In genomic region chr9:37477443-37477842, GRCh38 we compare ENCODE assay signal across 8 cellular contexts. TPM values are rescaled to one million over a fixed set of nuclear protein-coding genes. Genes with fewer than 3 reads are reported as not detected.
A peak's percentile ranks its signal among the peaks of the same experiment; 100 is the strongest.
DNase-seq lines count a peak whose midpoint lies in the region; ATAC-seq, FAIRE-seq and TF ChIP-seq lines count a peak whose summit lies in the region.
"Not testable (repeated sequence)": the region's sequence is repeated elsewhere in the genome, so short reads cannot be mapped to it uniquely, and the experiment has no call there.

No MANE protein-coding gene starts in this region.

- CTCF ChIA-PET in HCT116 (lab: Charles Lee), result not testable (repeated sequence)

- not testable (repeated sequence) for H3K27me3 ChIP-seq in HCT116 (ENCODE audit: insufficient read depth, low read length); OCI-LY3 (ENCODE audit: low read depth, low read length); RWPE2 (ENCODE audit: insufficient read depth, poor library complexity, severe bottlenecking); liver (ENCODE audit: control insufficient read depth in 4 of 4, insufficient read depth in 4 of 4, low read length in 3 of 4); small intestine (ENCODE audit: control insufficient read depth in 2 of 2, insufficient read depth in 2 of 2, low read length in 2 of 2)

- not testable (repeated sequence) for H3K79me2 ChIP-seq in HCT116 (ENCODE audit: insufficient read depth, low read length); OCI-LY3 (ENCODE audit: low read length)

- not testable (repeated sequence) for TF ChIP-seq CTCF in AG10803 (conservative IDR thresholded peaks at IDR 0.05; ENCODE audit: low read length); HCT116 (IDR thresholded peaks at IDR 0.05 in 2 of 3, conservative IDR thresholded peaks at IDR 0.05 in 1 of 3; ENCODE audit: borderline replicate concordance in 1 of 3, insufficient read depth in 1 of 3, low read depth in 2 of 3, low read length in 2 of 3); OCI-LY3 (IDR thresholded peaks at IDR 0.05; ENCODE audit: low read depth, low read length); RWPE2 (IDR thresholded peaks at IDR 0.05; ENCODE audit: poor library complexity, severe bottlenecking); liver (IDR thresholded peaks at IDR 0.05; ENCODE audit: low read depth, low read length, missing input control)

- not testable (repeated sequence) for TF ChIP-seq RAD21 in HCT116 (IDR thresholded peaks at IDR 0.05; ENCODE audit: low read depth); liver (IDR thresholded peaks at IDR 0.05)

- not testable (repeated sequence) for TF ChIP-seq POLR2A in HCT116 (IDR thresholded peaks at IDR 0.05; ENCODE audit: borderline replicate concordance, extremely low read depth, insufficient read depth, insufficient read length)

- not testable (repeated sequence) for H3K36me3 ChIP-seq in HCT116 (ENCODE audit: control insufficient read depth in 1 of 2, insufficient read depth in 2 of 2, low read length in 2 of 2); OCI-LY3 (replicated peaks; ENCODE audit: low read depth, low read length); RWPE2 (ENCODE audit: low read depth); liver (ENCODE audit: control insufficient read depth in 4 of 4, insufficient read depth in 3 of 4, low read depth in 1 of 4, low read length in 3 of 4); small intestine (ENCODE audit: control insufficient read depth in 2 of 2, insufficient read depth in 2 of 2, low read length in 2 of 2)

- RAD21 ChIA-PET in HCT116 (lab: Charles Lee; ENCODE audit: low non-redundant PET in 1 of 2, low total read pairs in 2 of 2, uncharacterized antibody in 2 of 2, unreplicated experiment in 2 of 2), result not testable (repeated sequence)

- not testable (repeated sequence) for H3K9me2 ChIP-seq in HCT116 (ENCODE audit: insufficient read depth)

- not testable (repeated sequence) for FAIRE-seq in small intestine (lab: Jason Lieb, UNC)

- WGBS in liver, result 76% methylated on average over 4 of the region's 4 CpGs
- WGBS in small intestine, 3 donors, result 26 to 69% (median 35%) methylated on average over 4 of the region's 4 CpGs

- not testable (repeated sequence) for H3K4me3 ChIP-seq in AG10803 (ENCODE audit: low read length); RWPE2 (ENCODE audit: severe bottlenecking); liver (ENCODE audit: low read depth in 1 of 3, low read length in 3 of 3); small intestine (ENCODE audit: low read depth in 1 of 2, low read length in 2 of 2)
- H3K4me3 ChIP-seq in HCT116 (replicated peaks in 1 of 2; ENCODE audit: low read depth in 1 of 2, low read length in 2 of 2) (peak overlapping the region; percentile 17 to 35; a peak in 3 of 4 replicates), OCI-LY3 (ENCODE audit: low read length) (0 out of 2 replicates have a peak overlapping the region, but pooled peaks have one; percentile 40)

- peak; percentile 25 for ATAC-seq in HCT116
- ATAC-seq in RWPE2 (ENCODE audit: low read depth), result not testable (repeated sequence)

- peak overlapping the region; percentile 56 for H3K9ac ChIP-seq in HCT116 (ENCODE audit: low read length)
- not testable (repeated sequence) for H3K9ac ChIP-seq in OCI-LY3 (ENCODE audit: low read length); liver (ENCODE audit: low read depth in 1 of 2, low read length in 2 of 2)

- POLR2A ChIA-PET in HCT116 (lab: Charles Lee), result not testable (repeated sequence)

- DNase-seq in AG10803 (ENCODE audit: low read depth) (peak; percentile 13), EL (peak; percentile 40), HCT116 (ENCODE audit: low read depth, low spot score) (peak; percentile 60), kidney tubule cell (ENCODE audit: low spot score) (peak; percentile 17), small intestine (peak; percentile 94)
- not testable (repeated sequence) for DNase-seq in RWPE2 (ENCODE audit: low spot score)

- BruUV-seq in HCT116 (replicated peaks; lab: Mats Ljungman, UMichigan), result not testable (repeated sequence)

- H3K4me1 ChIP-seq in HCT116 (ENCODE audit: control insufficient read depth in 1 of 2, insufficient read depth in 2 of 2, low read length in 2 of 2), result peaks cover 37 to 73% of the 10 kb centered on the region in 2 experiments
- peaks cover 16% of the 10 kb centered on the region for H3K4me1 ChIP-seq in OCI-LY3 (ENCODE audit: low read length)
- not testable (repeated sequence) for H3K4me1 ChIP-seq in RWPE2 (ENCODE audit: insufficient read depth, poor library complexity, severe bottlenecking); liver (ENCODE audit: control insufficient read depth in 4 of 4, insufficient read depth in 4 of 4, low read length in 3 of 4); small intestine (ENCODE audit: control insufficient read depth in 2 of 2, insufficient read depth in 1 of 2, low read depth in 1 of 2, low read length in 1 of 2)

- H3K9me3 ChIP-seq in HCT116 (ENCODE audit: control insufficient read depth in 1 of 2, insufficient read depth in 1 of 2, low read depth in 1 of 2, low read length in 2 of 2); RWPE2 (ENCODE audit: severe bottlenecking); liver (ENCODE audit: control insufficient read depth in 4 of 4, low read length in 3 of 4); small intestine (ENCODE audit: control insufficient read depth, low read depth): not testable (repeated sequence)
- H3K9me3 ChIP-seq in OCI-LY3 (ENCODE audit: insufficient read depth, low read length), result peaks cover 14% of the 10 kb centered on the region

- peak overlapping the region; percentile 13 for H2AFZ ChIP-seq in HCT116 (ENCODE audit: low read depth, low read length, poor library complexity, severe bottlenecking)
- not testable (repeated sequence) for H2AFZ ChIP-seq in OCI-LY3 (ENCODE audit: low read depth, low read length)

- peak overlapping the region; percentile 72 for H3K4me2 ChIP-seq in HCT116 (ENCODE audit: low read length)
- H3K4me2 ChIP-seq in OCI-LY3 (ENCODE audit: low read length), result peak overlapping the region; percentile 63

- H3K27ac ChIP-seq in HCT116 (ENCODE audit: low read depth, low read length) (peak overlapping the region; percentile 59), RWPE2 (ENCODE audit: poor library complexity, severe bottlenecking) (peak overlapping the region; percentile 23), small intestine (ENCODE audit: low read depth in 1 of 2, low read length in 1 of 2) (peak overlapping the region in 1 of 2 donors; percentile 44)
- H3K27ac ChIP-seq in OCI-LY3 (ENCODE audit: low read length); liver (ENCODE audit: low read depth in 1 of 2, low read length in 2 of 2): not testable (repeated sequence)

- intact Hi-C loops in HCT116 (cut with micrococcal nuclease), result not testable (repeated sequence)

- not testable (repeated sequence) for H4K20me1 ChIP-seq in HCT116 (ENCODE audit: insufficient read depth); OCI-LY3 (ENCODE audit: insufficient read depth, low read length)

TF ChIP-seq in HCT116, 20 proteins besides CTCF, POLR2A, EP300 and RAD21:
- TF ChIP-seq CEBPB (IDR thresholded peaks at IDR 0.05; ENCODE audit: low read depth), result peak; percentile 42; the same call in 1 of the 2 replicates
- peak; percentile 59; the same call in 1 of the 2 replicates for TF ChIP-seq SP1 (IDR thresholded peaks at IDR 0.05; ENCODE audit: low read depth)
- TF ChIP-seq FOSL1 (IDR thresholded peaks at IDR 0.05; ENCODE audit: low read depth), result peak; percentile 72; the same call in 1 of the 2 replicates
- TF ChIP-seq JUND (IDR thresholded peaks at IDR 0.05), result peak; percentile 64
- TF ChIP-seq SIN3A (IDR thresholded peaks at IDR 0.05; ENCODE audit: low read depth), result peak; percentile 61

TF ChIP-seq in liver, 16 proteins besides CTCF, POLR2A, EP300 and RAD21:
- TF ChIP-seq HNF4A (conservative IDR thresholded peaks at IDR 0.05) (peak; percentile 57 to 74), ATF3 (IDR thresholded peaks at IDR 0.05) (peak; percentile 16), HNF4G (IDR thresholded peaks at IDR 0.05) (peak; percentile 20), RXRA (IDR thresholded peaks at IDR 0.05) (peak in 1 of 2 donors; percentile 42)

RNA-seq across cellular contexts. Expression of gene POLR1E, which starts 8.3 kb away (rescaled TPM):
- total RNA-seq in HCT116 (2021; ENCODE audit: unreplicated experiment) (60.9 TPM), liver (10 to 100 TPM; 15.5 to 25.5 TPM)
- 35.7 and 48.7 TPM in 2 replicates for polyA plus RNA-seq in HCT116 (2012)
- polyA plus RNA-seq in liver (10 to 100 TPM in 1 of 2 donors, 1 to 10 TPM in 1; 4.9 to 13.3 TPM), small intestine (10 to 100 TPM in 1 of 3 donors, 1 to 10 TPM in 2; 2.2 to 20.3 (median 7.3) TPM)

RNA-seq across cellular contexts. Expression of gene ZBTB5, which starts 12.2 kb away (rescaled TPM):
- total RNA-seq in HCT116 (2021; ENCODE audit: unreplicated experiment) (22.3 TPM), liver (1 to 10 TPM; 9.3 to 9.4 TPM)
- polyA plus RNA-seq in HCT116 (2012), result 13.1 and 15.3 TPM in 2 replicates
- polyA plus RNA-seq in liver (1 to 10 TPM; 2.4 to 3.6 TPM), small intestine (1 to 10 TPM; 5.8 to 7.6 (median 6.2) TPM)

RNA-seq across cellular contexts. Expression of gene GRHPR, which starts 54.9 kb away (rescaled TPM):
- total RNA-seq in HCT116 (2021; ENCODE audit: unreplicated experiment) (106 TPM), liver (100 to 1,000 TPM; 125 to 524 TPM)
- polyA plus RNA-seq in HCT116 (2012), result 136 and 147 TPM in 2 replicates
- polyA plus RNA-seq in liver (100 to 1,000 TPM; 197 to 391 TPM), small intestine (100 to 1,000 TPM; 103 to 134 (median 132) TPM)
